ENCODE assay signal across 16 cellular contexts in the genomic region with DNA sequence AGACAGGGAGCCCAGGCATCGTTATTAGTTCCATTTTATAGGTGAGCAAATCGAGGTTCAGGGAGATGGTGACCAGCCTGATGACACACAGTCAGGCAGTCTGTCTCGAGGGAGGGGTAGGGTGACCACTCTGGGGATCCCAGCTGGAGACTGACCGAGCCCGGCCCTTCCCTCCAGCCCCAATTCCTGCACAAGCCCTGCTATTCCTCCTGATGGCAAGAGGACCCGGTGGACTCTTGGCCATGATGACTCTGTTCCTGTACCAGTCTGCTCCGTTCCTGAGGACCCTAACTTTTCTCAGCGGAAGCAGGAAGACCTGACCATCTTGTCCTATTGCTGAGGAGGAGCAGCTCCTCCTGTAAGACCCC. TPM values are rescaled to one million over a fixed set of nuclear protein-coding genes. Genes with fewer than 3 reads are reported as not detected.
A peak's percentile ranks its signal among the peaks of the same experiment; 100 is the strongest.
DNase-seq lines count a peak whose midpoint lies in the region; ATAC-seq and TF ChIP-seq lines count a peak whose summit lies in the region.
"Had no signal": no experiment of that assay in that cellular context is flagged by ENCODE, and none has a peak within 500 bp of the region (broad histone marks: within the 10 kb centered on the region; RNA-seq: fewer than 3 reads in every experiment).

No MANE protein-coding gene starts in this region.

- ATAC-seq in gastrocnemius medialis, result peak; percentile 28 to 37
- ATAC-seq in activated T-cell treated with anti-CD3 and anti-CD28 coated beads, Interleukin-2, amount 50 U/mL, for 72 hours (replicated peaks in 1 of 2), result no peak
- ATAC-seq in GM19397 (IDR thresholded peaks at IDR 0.05; ENCODE audit: unreplicated experiment), result no peak
- ATAC-seq: naive thymus-derived CD8-positive, alpha-beta T cell; stimulated activated naive CD8-positive, alpha-beta T cell treated with anti-CD3 and anti-CD28 coated beads, Interleukin-15, amount 100 ng/mL, for 72 hours had no signal

- H3K27me3 ChIP-seq in Caco-2 (replicated peaks; ENCODE audit: control insufficient read depth, insufficient read depth, low read length) (no peaks in the 10 kb centered on the region), hepatocyte (no peaks in the 10 kb centered on the region), gastrocnemius medialis (no peaks in the 10 kb centered on the region), SK-N-SH (ENCODE audit: insufficient read depth) (no peaks in the 10 kb centered on the region)

- no peak overlapping the region for H3K9ac ChIP-seq in SK-N-SH

- H3K27ac ChIP-seq in hepatocyte (peak overlapping the region; percentile 80), gastrocnemius medialis (peak overlapping the region; percentile 87 to 92 (median 90)), SK-N-SH (ENCODE audit: low read depth in 2 of 2, low read length in 1 of 2) (no peak overlapping the region)
- H3K27ac ChIP-seq: left lung, RWPE1 had no signal

- TF ChIP-seq CTCF in Caco-2 (IDR thresholded peaks at IDR 0.05; ENCODE audit: insufficient read depth in 1 of 2, low read depth in 1 of 2, low read length in 1 of 2, severe bottlenecking in 1 of 2, unreplicated experiment in 1 of 2) (no peak), astrocyte of the cerebellum (IDR thresholded peaks at IDR 0.05; ENCODE audit: low read depth, low read length, missing control alignments) (no peak), hepatocyte (IDR thresholded peaks at IDR 0.05; ENCODE audit: poor library complexity) (no peak), gastrocnemius medialis (IDR thresholded peaks at IDR 0.05 in 4 of 5, conservative IDR thresholded peaks at IDR 0.05 in 1 of 5) (no peak), SK-N-SH (IDR thresholded peaks at IDR 0.05) (no peak)

- CTCF ChIA-PET in Caco-2 (lab: Charles Lee) (interaction anchor here (0.6 to 2.2 kb wide), 4 partner anchors 11 to 799 kb away, joined by 3 to 6 read pairs (median 3); no protein-coding TSS in a partner anchor), SK-N-SH (lab: Yijun Ruan, JAX) (no interaction called here)

- H3K4me2 ChIP-seq in hepatocyte (peak overlapping the region; percentile 55), SK-N-SH (no peak overlapping the region)

- H3K9me3 Mint-ChIP-seq in Caco-2 (ENCODE audit: unreplicated experiment), result peaks cover 17% of the 10 kb centered on the region
- peaks cover 4 to 5% of the 10 kb centered on the region in 2 donors for H3K9me3 Mint-ChIP-seq in activated T-cell treated with anti-CD3 and anti-CD28 coated beads, Interleukin-2, amount 50 U/mL, for 72 hours
- H3K9me3 Mint-ChIP-seq: T-helper 1 cell treated with Interleukin-12 subunit alpha and Interleukin-12 subunit beta and Interleukin-4 antibody, amounts not matched to agents 30 μg/mL and 1 μg/mL, for 36 hours had no signal

- H3K4me1 ChIP-seq in Caco-2, result peaks cover 44% of the 10 kb centered on the region
- peaks cover 27% of the 10 kb centered on the region for H3K4me1 ChIP-seq in hepatocyte (ENCODE audit: insufficient read depth)
- peaks cover 29 to 35% of the 10 kb centered on the region in 2 donors for H3K4me1 ChIP-seq in gastrocnemius medialis
- H3K4me1 ChIP-seq in SK-N-SH (ENCODE audit: control insufficient read depth in 1 of 2, insufficient read depth in 2 of 2, low read depth in 1 of 2, low read length in 1 of 2), result peaks cover 0 to 10% of the 10 kb centered on the region in 2 experiments; a peak in 1 of 4 replicates
- H3K4me1 ChIP-seq: left lung had no signal

- no peak overlapping the region for H2AFZ ChIP-seq in hepatocyte
- H2AFZ ChIP-seq in SK-N-SH (ENCODE audit: low read depth), result no peak overlapping the region

- BruUV-seq in Caco-2 (replicated peaks; lab: Mats Ljungman, UMichigan), result no TSS peak

- no peaks in the 10 kb centered on the region for H3K9me2 ChIP-seq in hepatocyte (replicated peaks; ENCODE audit: insufficient read depth)
- H3K9me2 ChIP-seq in SK-N-SH, result no peaks in the 10 kb centered on the region

- WGBS in hepatocyte (ENCODE audit: low lambda C conversion rate, missing lambda C conversion rate), result 87% methylated on average over 8 of the region's 8 CpGs
- WGBS in SK-N-SH (ENCODE audit: low lambda C conversion rate), result 61% methylated on average over 6 of the region's 8 CpGs

- in situ Hi-C loops in astrocyte of the cerebellum (cut with HindIII; ENCODE audit: low sequenced_read_pairs) (no loop called here), gastrocnemius medialis (cut with MboI; ENCODE audit: low sequenced_read_pairs in 4 of 4) (no loop called here)

- intact Hi-C loops in Caco-2 (cut with micrococcal nuclease; ENCODE audit: unreplicated experiment), result no loop called here
- intact Hi-C loops in gastrocnemius medialis (cut with DNase I; ENCODE audit: low total_unique reads), result loop anchor here (5.0 kb wide), 2 partner anchors 59 to 149 kb away; no protein-coding TSS in a partner anchor

- no peaks in the 10 kb centered on the region for H3F3A ChIP-seq in SK-N-SH (replicated peaks; ENCODE audit: insufficient read depth)

- peaks cover 3% of the 10 kb centered on the region for H3K36me3 ChIP-seq in Caco-2 (ENCODE audit: control insufficient read depth, insufficient read depth, low read length)
- H3K36me3 ChIP-seq in hepatocyte (replicated peaks; ENCODE audit: insufficient read depth, low read depth), result no peaks in the 10 kb centered on the region
- H3K36me3 ChIP-seq in gastrocnemius medialis, result no peaks in the 10 kb centered on the region
- H3K36me3 ChIP-seq in SK-N-SH (replicated peaks in 1 of 2; ENCODE audit: control insufficient read depth in 1 of 2, insufficient read depth in 2 of 2, low read length in 1 of 2), result no peaks in the 10 kb centered on the region
- H3K36me3 ChIP-seq: left lung had no signal

- peaks cover 28% of the 10 kb centered on the region for H3K4me1 Mint-ChIP-seq in Caco-2 (ENCODE audit: low read depth, unreplicated experiment)
- H3K4me1 Mint-ChIP-seq in activated T-cell treated with anti-CD3 and anti-CD28 coated beads, Interleukin-2, amount 50 U/mL, for 72 hours (ENCODE audit: low read depth), result no peaks in the 10 kb centered on the region
- H3K4me1 Mint-ChIP-seq: activated naive CD4-positive, alpha-beta T cell treated with anti-CD3 and anti-CD28 coated beads, Interleukin-2, amount 50 U/mL, for 24 hours; stimulated activated naive CD8-positive, alpha-beta T cell treated with anti-CD3 and anti-CD28 coated beads, Interleukin-15, amount 100 ng/mL, for 72 hours had no signal

- H3K36me3 Mint-ChIP-seq in Caco-2 (ENCODE audit: insufficient read depth, unreplicated experiment), result peaks cover 7% of the 10 kb centered on the region
- H3K36me3 Mint-ChIP-seq in activated T-cell treated with anti-CD3 and anti-CD28 coated beads, Interleukin-2, amount 50 U/mL, for 72 hours (ENCODE audit: insufficient read depth in 2 of 2), result peaks cover 0 to 2% of the 10 kb centered on the region in 2 donors
- H3K36me3 Mint-ChIP-seq: activated naive CD4-positive, alpha-beta T cell treated with anti-CD3 and anti-CD28 coated beads, Interleukin-2, amount 50 U/mL, for 24 hours had no signal

- TF ChIP-seq RAD21 in SK-N-SH (IDR thresholded peaks at IDR 0.05; ENCODE audit: low read length), result no peak

- DNase-seq in Caco-2 (no peak), astrocyte of the cerebellum (ENCODE audit: low read depth) (no peak), hepatocyte (ENCODE audit: low spot score) (no peak), gastrocnemius medialis (no peak), NCI-H226 (no peak), SK-N-SH (no peak)
- DNase-seq in activated T-cell treated with anti-CD3 and anti-CD28 coated beads, Interleukin-2, amount 50 U/mL, for 72 hours, result no peak
- DNase-seq: activated CD4-positive, CD25-positive, alpha-beta regulatory T cell treated with anti-CD3 and anti-CD28 coated beads, Interleukin-2, amount 50 U/mL, for 72 hours; naive thymus-derived CD8-positive, alpha-beta T cell; NCI-H2107; stimulated activated naive CD8-positive, alpha-beta T cell treated with anti-CD3 and anti-CD28 coated beads, Interleukin-15, amount 100 ng/mL, for 72 hours had no signal

- H3K27me3 Mint-ChIP-seq in Caco-2 (ENCODE audit: insufficient read depth, unreplicated experiment), result no peaks in the 10 kb centered on the region
- H3K27me3 Mint-ChIP-seq in activated T-cell treated with anti-CD3 and anti-CD28 coated beads, Interleukin-2, amount 50 U/mL, for 72 hours (ENCODE audit: low read depth), result peaks cover 11% of the 10 kb centered on the region

- H3K9me3 ChIP-seq in Caco-2 (0 out of 2 replicates have a peak, but pooled peaks cover 6% of the 10 kb centered on the region), hepatocyte (ENCODE audit: low read depth) (no peaks in the 10 kb centered on the region), gastrocnemius medialis (no peaks in the 10 kb centered on the region), SK-N-SH (no peaks in the 10 kb centered on the region)
- H3K9me3 ChIP-seq: left lung had no signal

- POLR2A ChIA-PET in Caco-2 (lab: Charles Lee), result no interaction called here
- POLR2A ChIA-PET in SK-N-SH (lab: Yijun Ruan, JAX), result no interaction called here

- no peak for TF ChIP-seq POLR2A in gastrocnemius medialis (IDR thresholded peaks at IDR 0.05)

- peak overlapping the region; percentile 73 for H3K27ac Mint-ChIP-seq in Caco-2 (ENCODE audit: unreplicated experiment)
- no peak overlapping the region for H3K27ac Mint-ChIP-seq in activated T-cell treated with anti-CD3 and anti-CD28 coated beads, Interleukin-2, amount 50 U/mL, for 72 hours
- H3K27ac Mint-ChIP-seq: activated naive CD4-positive, alpha-beta T cell treated with anti-CD3 and anti-CD28 coated beads, Interleukin-2, amount 50 U/mL, for 24 hours; stimulated activated naive CD8-positive, alpha-beta T cell treated with anti-CD3 and anti-CD28 coated beads, Interleukin-15, amount 100 ng/mL, for 72 hours; T-helper 1 cell treated with Interleukin-12 subunit alpha and Interleukin-12 subunit beta and Interleukin-4 antibody, amounts not matched to agents 30 μg/mL and 1 μg/mL, for 36 hours had no signal

- H4K20me1 ChIP-seq in hepatocyte (ENCODE audit: insufficient read depth, poor library complexity, severe bottlenecking) (no peaks in the 10 kb centered on the region), SK-N-SH (ENCODE audit: insufficient read depth) (no peaks in the 10 kb centered on the region)

- peak overlapping the region; percentile 66 for H3K4me3 Mint-ChIP-seq in Caco-2 (ENCODE audit: unreplicated experiment)
- H3K4me3 Mint-ChIP-seq in activated T-cell treated with anti-CD3 and anti-CD28 coated beads, Interleukin-2, amount 50 U/mL, for 72 hours, result no peak overlapping the region
- H3K4me3 Mint-ChIP-seq: activated naive CD4-positive, alpha-beta T cell treated with anti-CD3 and anti-CD28 coated beads, Interleukin-2, amount 50 U/mL, for 24 hours; naive thymus-derived CD8-positive, alpha-beta T cell; stimulated activated naive CD8-positive, alpha-beta T cell treated with anti-CD3 and anti-CD28 coated beads, Interleukin-15, amount 100 ng/mL, for 72 hours; T-helper 1 cell treated with Interleukin-12 subunit alpha and Interleukin-12 subunit beta and Interleukin-4 antibody, amounts not matched to agents 30 μg/mL and 1 μg/mL, for 36 hours had no signal

- H3K79me2 ChIP-seq in hepatocyte, result peaks cover 5% of the 10 kb centered on the region
- no peaks in the 10 kb centered on the region for H3K79me2 ChIP-seq in SK-N-SH (ENCODE audit: insufficient read depth)

- H3K4me3 ChIP-seq in Caco-2 (ENCODE audit: low read depth, low read length), result peak overlapping the region; percentile 32
- peak overlapping the region; percentile 9 for H3K4me3 ChIP-seq in astrocyte of the cerebellum (ENCODE audit: low read depth, low read length)
- H3K4me3 ChIP-seq in hepatocyte, result no peak overlapping the region
- peak overlapping the region; percentile 54 to 62 (median 56) for H3K4me3 ChIP-seq in gastrocnemius medialis
- no peak overlapping the region for H3K4me3 ChIP-seq in SK-N-SH (ENCODE audit: low read depth in 2 of 2, low read length in 1 of 2)
- H3K4me3 ChIP-seq: left lung had no signal

- no peak for TF ChIP-seq EP300 in SK-N-SH (IDR thresholded peaks at IDR 0.05; ENCODE audit: borderline replicate concordance in 1 of 2, low read depth in 1 of 2, low read length in 1 of 2)

RNA-seq across cellular contexts. Expression of gene AGT, which starts 0.4 kb away (rescaled TPM):
- total RNA-seq in Caco-2 (2022), result 38.6 and 41.9 TPM in 2 replicates
- total RNA-seq in hepatocyte, result 476 and 505 TPM in 2 replicates
- 455 and 583 TPM in 2 replicates for polyA plus RNA-seq in hepatocyte
- 10 to 100 TPM; 17.3 to 49.6 (median 34.5) TPM for total RNA-seq in gastrocnemius medialis
- total RNA-seq in activated T-cell treated with anti-CD3 and anti-CD28 coated beads, Interleukin-2, amount 50 U/mL, for 72 hours, result not detected
- 0.39 and 0.41 TPM in 2 replicates for polyA plus RNA-seq in SK-N-SH (2012; rRNA removed)
- polyA plus RNA-seq in SK-N-SH (2012; cell fraction: cytosol; rRNA removed), result 0.17 and 0.18 TPM in 2 replicates
- 0.67 and 0.83 TPM in 2 replicates for polyA plus RNA-seq in SK-N-SH (2012; cell fraction: nucleus; rRNA removed)
- total RNA-seq: naive thymus-derived CD8-positive, alpha-beta T cell had no signal
- polyA plus RNA-seq: naive thymus-derived CD8-positive, alpha-beta T cell had no signal

RNA-seq across cellular contexts. Expression of gene CAPN9, which starts 33.7 kb away (rescaled TPM):
- total RNA-seq in Caco-2 (2022) (0.28 and 0.39 TPM in 2 replicates), hepatocyte (3.1 and 3.7 TPM in 2 replicates), gastrocnemius medialis (not detected)
- polyA plus RNA-seq in hepatocyte (0.68 and 0.98 TPM in 2 replicates), SK-N-SH (2012; rRNA removed) (not detected in 2 replicates)
- not detected for total RNA-seq in activated T-cell treated with anti-CD3 and anti-CD28 coated beads, Interleukin-2, amount 50 U/mL, for 72 hours
- not detected in 2 replicates for polyA plus RNA-seq in SK-N-SH (2012; cell fraction: cytosol; rRNA removed)
- polyA plus RNA-seq in SK-N-SH (2012; cell fraction: nucleus; rRNA removed), result not detected in 2 replicates
- total RNA-seq: naive thymus-derived CD8-positive, alpha-beta T cell had no signal
- polyA plus RNA-seq: naive thymus-derived CD8-positive, alpha-beta T cell had no signal

Comparison
In these comparisons a context has a peak if more than half of its experiments do, and no peak if none do; other contexts are left out.
1. H3K4me3 ChIP-seq: peak in Caco-2 (single experiment), astrocyte of the cerebellum (single experiment) and gastrocnemius medialis (4 of 4); none in hepatocyte (single experiment) and SK-N-SH (0 of 2).
2. H3K27ac ChIP-seq: peak in hepatocyte (single experiment) and gastrocnemius medialis (4 of 4); none in SK-N-SH (0 of 2).
3. ATAC-seq: peak in gastrocnemius medialis (2 of 2); none in activated T-cell treated with anti-CD3 and anti-CD28 coated beads, Interleukin-2, amount 50 U/mL, for 72 hours (0 of 2) and GM19397 (single experiment).
4. RNA of gene AGT, which starts 0.4 kb away (total RNA-seq): 476 to 505 TPM in hepatocyte, 38.6 to 41.9 TPM in Caco-2 and 17.3 to 49.6 TPM in gastrocnemius medialis; not detected in activated T-cell treated with anti-CD3 and anti-CD28 coated beads, Interleukin-2, amount 50 U/mL, for 72 hours; every median in the first group is over 10 times any median in the second.